ENCODE assay signal across 28 cellular contexts in the genomic region with DNA sequence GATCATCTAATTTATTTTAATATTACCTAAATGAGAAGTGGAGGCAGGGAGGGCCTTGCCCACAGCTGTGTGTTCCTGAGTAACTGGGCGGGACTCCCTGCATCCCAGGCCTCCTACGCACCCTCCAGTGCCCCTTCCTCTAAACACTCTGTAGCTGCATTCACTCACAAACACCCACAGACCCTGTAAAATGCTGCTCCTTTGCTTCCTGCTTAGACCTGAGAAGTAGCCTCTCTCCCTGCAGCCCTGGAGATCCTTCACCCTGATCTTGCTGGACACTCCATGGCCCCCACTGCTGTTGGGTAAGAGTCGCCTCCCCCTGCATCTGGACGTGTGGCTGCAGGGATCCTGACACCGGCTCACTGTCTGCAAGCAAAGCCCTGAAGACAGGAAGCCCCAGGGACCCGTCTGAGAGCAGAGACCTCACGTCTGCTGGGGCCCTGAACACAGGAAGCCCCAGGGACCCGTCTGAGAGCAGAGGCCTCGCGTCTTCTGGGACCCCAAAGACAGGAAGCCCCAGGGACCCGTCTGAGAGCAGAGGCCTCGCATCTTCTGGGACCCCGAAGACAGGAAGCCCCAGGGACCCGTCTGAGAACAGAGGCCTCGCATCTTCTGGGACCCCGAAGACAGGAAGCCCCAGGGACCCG.
DNase-seq lines count a peak whose midpoint lies in the region; ATAC-seq and TF ChIP-seq lines count a peak whose summit lies in the region.
"Had no signal": no experiment of that assay in that cellular context is flagged by ENCODE, and none has a peak within 500 bp of the region (broad histone marks: within the 10 kb centered on the region; RNA-seq: fewer than 3 reads in every experiment).

No MANE protein-coding gene starts in this region.

- H3K14ac ChIP-seq in neuronal stem cell (ENCODE audit: low read length) = peak overlapping the region; percentile 12

- peak overlapping the region; percentile 29 for H4K8ac ChIP-seq in neuronal stem cell (ENCODE audit: low read depth, low read length)

- no peaks in the 10 kb centered on the region for H3K9me3 ChIP-seq in DND-41 (ENCODE audit: insufficient read depth, low read length, severe bottlenecking)
- H3K9me3 ChIP-seq in neuronal stem cell (replicated peaks in 1 of 2; ENCODE audit: control insufficient read depth in 2 of 2, insufficient read depth in 1 of 2, low read depth in 1 of 2, low read length in 2 of 2) = peaks cover 0 to 1% of the 10 kb centered on the region in 2 donors
- H3K9me3 ChIP-seq in gastroesophageal sphincter = no peaks in the 10 kb centered on the region
- H3K9me3 ChIP-seq: A549, HAP-1, left lung, neutrophil, right atrium auricular region, thyroid gland, vagina had no signal

- no peak overlapping the region for H3K4ac ChIP-seq in neuronal stem cell (ENCODE audit: low read length)

- H2BK15ac ChIP-seq in neuronal stem cell (ENCODE audit: low read length) = no peak overlapping the region

- peaks cover 13% of the 10 kb centered on the region for H3K4me1 ChIP-seq in DND-41 (ENCODE audit: insufficient read depth, low read length)
- peaks cover 0 to 9% of the 10 kb centered on the region in 2 donors for H3K4me1 ChIP-seq in neuronal stem cell (ENCODE audit: control insufficient read depth in 2 of 2, insufficient read depth in 1 of 2, low read depth in 1 of 2, low read length in 2 of 2)
- H3K4me1 ChIP-seq in gastroesophageal sphincter = no peaks in the 10 kb centered on the region
- H3K4me1 ChIP-seq: A549, HAP-1, left lung, right atrium auricular region, stomach, thyroid gland, vagina had no signal

- H3K27me3 Mint-ChIP-seq in activated naive CD4-positive, alpha-beta T cell treated with anti-CD3 and anti-CD28 coated beads, Interleukin-2, amount 50 U/mL, for 24 hours = no peaks in the 10 kb centered on the region
- H3K27me3 Mint-ChIP-seq: activated CD4-positive, alpha-beta T cell treated with anti-CD3 and anti-CD28 coated beads, Interleukin-2, amount 10 ng/mL, durations not matched to agents 24 days and 14 days had no signal

- H3K27me3 ChIP-seq in DND-41 (ENCODE audit: insufficient read depth, low read length, poor library complexity) = no peaks in the 10 kb centered on the region
- H3K27me3 ChIP-seq in neuronal stem cell (ENCODE audit: control insufficient read depth in 3 of 3, insufficient read depth in 3 of 3, low read depth in 1 of 3, low read length in 3 of 3) = peaks cover 0 to 4% (median 0%) of the 10 kb centered on the region in 3 experiments
- peaks cover 31% of the 10 kb centered on the region for H3K27me3 ChIP-seq in gastroesophageal sphincter
- H3K27me3 ChIP-seq: left lung, right atrium auricular region, thyroid gland, vagina had no signal

- H2BK12ac ChIP-seq in neuronal stem cell (ENCODE audit: low read length) = no peak overlapping the region

- H3K4me3 ChIP-seq in DND-41 (ENCODE audit: low read depth in 1 of 2, low read length in 2 of 2) (no peak overlapping the region), coronary artery (no peak overlapping the region), neuronal stem cell (ENCODE audit: low read length in 2 of 2) (no peak overlapping the region), gastroesophageal sphincter (no peak overlapping the region)
- H3K4me3 ChIP-seq: A549, HAP-1, left lung, right atrium auricular region, smooth muscle cell, stomach, thyroid gland, vagina had no signal

- H3K27ac Mint-ChIP-seq in activated naive CD4-positive, alpha-beta T cell treated with anti-CD3 and anti-CD28 coated beads, Interleukin-2, amount 50 U/mL, for 24 hours = no peak overlapping the region
- H3K27ac Mint-ChIP-seq: activated CD4-positive, alpha-beta T cell treated with anti-CD3 and anti-CD28 coated beads, Interleukin-2, amount 10 ng/mL, durations not matched to agents 24 days and 14 days; activated T-helper 17 cell treated with anti-CD3 and anti-CD28 coated beads, Interleukin-2, amount 50 U/mL, for 72 hours had no signal

- H4K20me1 ChIP-seq in DND-41 (ENCODE audit: insufficient read depth, low read length) = peaks cover 3% of the 10 kb centered on the region; the same call in 1 of the 2 replicates

- peaks cover 15% of the 10 kb centered on the region for H3K4me1 Mint-ChIP-seq in activated naive CD4-positive, alpha-beta T cell treated with anti-CD3 and anti-CD28 coated beads, Interleukin-2, amount 50 U/mL, for 24 hours

- no peak for DNase-seq in activated naive CD4-positive, alpha-beta T cell treated with Interleukin-2 at 50 U/mL for 16 hours
- DNase-seq in DND-41 (peak; percentile 30), coronary artery (ENCODE audit: low spot score) (peak; percentile 43), neuronal stem cell (ENCODE audit: low spot score) (no peak), globus pallidus (ENCODE audit: low spot score) (no peak)
- DNase-seq: activated CD4-positive, alpha-beta T cell treated with anti-CD3 and anti-CD28 coated beads, Interleukin-2, amount 10 ng/mL, durations not matched to agents 24 days and 14 days; central memory CD4-positive, alpha-beta T cell; left lung; mesenchymal stem cell; MM.1S; NCI-H1930; NCI-H2171 treated with DMSO at 0.1 percent for 48 hours; NCI-H510A; stimulated activated CD4-positive, alpha-beta T cell treated with anti-CD3 and anti-CD28 coated beads, Interleukin-1b, Interleukin-23, amount 100 ng/mL, for 48 hours; stomach; thyroid gland had no signal

- no peak overlapping the region for H4K91ac ChIP-seq in neuronal stem cell (ENCODE audit: low read depth, low read length, poor library complexity)

- H2AFZ ChIP-seq in DND-41 (ENCODE audit: low read depth, low read length) (no peak overlapping the region), neuronal stem cell (ENCODE audit: low read length) (peak overlapping the region; percentile 29)

- no peak for TF ChIP-seq POLR2A in gastroesophageal sphincter (IDR thresholded peaks at IDR 0.05)

- ATAC-seq in DND-41 (ENCODE audit: insufficient read depth, low read depth) (peak; percentile 63; the same call in 2 of the 3 replicates), gastroesophageal sphincter (no peak), GM19455 (IDR thresholded peaks at IDR 0.05; ENCODE audit: unreplicated experiment) (no peak)
- ATAC-seq: A549; activated T-helper 17 cell treated with anti-CD3 and anti-CD28 coated beads, Interleukin-2, amount 50 U/mL, for 72 hours; left lung had no signal

- no CpG with 5 or more reads among the region's 17 CpGs for WGBS in neuronal stem cell (ENCODE audit: extremely low coverage in 2 of 2, insufficient read length in 2 of 2, insufficient replicate concordance in 1 of 2), 2 donors
- WGBS in gastroesophageal sphincter (ENCODE audit: low coverage in 1 of 2), 2 donors = 58% methylated on average over 2 of the region's 17 CpGs; no CpG with 5 or more reads in 1 of the 2 donors

- no peak overlapping the region for H3K9ac ChIP-seq in DND-41 (ENCODE audit: low read depth, low read length)
- no peak overlapping the region for H3K9ac ChIP-seq in neuronal stem cell (ENCODE audit: low read depth, low read length, poor library complexity)
- H3K9ac ChIP-seq: KMS-11 had no signal

- no peak overlapping the region for H3K18ac ChIP-seq in neuronal stem cell (ENCODE audit: low read length)

- H3K36me3 Mint-ChIP-seq in activated naive CD4-positive, alpha-beta T cell treated with anti-CD3 and anti-CD28 coated beads, Interleukin-2, amount 50 U/mL, for 24 hours = no peaks in the 10 kb centered on the region

- H2AK5ac ChIP-seq in neuronal stem cell (ENCODE audit: low read depth, low read length) = no peak overlapping the region

- no peaks in the 10 kb centered on the region for H3K9me3 Mint-ChIP-seq in activated naive CD4-positive, alpha-beta T cell treated with anti-CD3 and anti-CD28 coated beads, Interleukin-2, amount 50 U/mL, for 24 hours
- H3K9me3 Mint-ChIP-seq: activated T-helper 17 cell treated with anti-CD3 and anti-CD28 coated beads, Interleukin-2, amount 50 U/mL, for 72 hours had no signal

- H3K27ac ChIP-seq in DND-41 (ENCODE audit: low read length) (no peak overlapping the region), coronary artery (no peak overlapping the region), neuronal stem cell (replicated peaks; ENCODE audit: low read length) (no peak overlapping the region), gastroesophageal sphincter (no peak overlapping the region)
- H3K27ac ChIP-seq: A549, HL-60, KMS-11, left lung, neutrophil, right atrium auricular region, stomach, thyroid gland, vagina had no signal

- H3K4me2 ChIP-seq in DND-41 (ENCODE audit: insufficient read depth, low read length) = no peak overlapping the region
- H3K4me2 ChIP-seq in neuronal stem cell (ENCODE audit: insufficient read depth, low read length, poor library complexity, severe bottlenecking) = no peak overlapping the region
- H3K4me2 ChIP-seq: A549, KMS-11, smooth muscle cell had no signal

- no peak for TF ChIP-seq EP300 in gastroesophageal sphincter (IDR thresholded peaks at IDR 0.05)

- no peaks in the 10 kb centered on the region for H3K79me2 ChIP-seq in DND-41 (ENCODE audit: insufficient read depth, low read length)

- H3K23ac ChIP-seq in neuronal stem cell (ENCODE audit: low read depth, low read length, poor library complexity) = no peak overlapping the region

- no peak overlapping the region for H2BK120ac ChIP-seq in neuronal stem cell (ENCODE audit: low read depth, low read length)

- no peaks in the 10 kb centered on the region for H3K79me1 ChIP-seq in neuronal stem cell (ENCODE audit: low read depth, low read length)

- no peak for TF ChIP-seq CTCF in DND-41 (IDR thresholded peaks at IDR 0.05; ENCODE audit: borderline replicate concordance, extremely low read depth, low read length, poor library complexity, severe bottlenecking)
- TF ChIP-seq CTCF in coronary artery (IDR thresholded peaks at IDR 0.05) = no peak
- TF ChIP-seq CTCF in gastroesophageal sphincter (IDR thresholded peaks at IDR 0.05) = no peak

- H2BK5ac ChIP-seq in neuronal stem cell (ENCODE audit: low read length) = no peak overlapping the region

- H3K4me3 Mint-ChIP-seq in activated naive CD4-positive, alpha-beta T cell treated with anti-CD3 and anti-CD28 coated beads, Interleukin-2, amount 50 U/mL, for 24 hours = peak overlapping the region; percentile 56
- H3K4me3 Mint-ChIP-seq: activated CD4-positive, alpha-beta T cell treated with anti-CD3 and anti-CD28 coated beads, Interleukin-2, amount 10 ng/mL, durations not matched to agents 24 days and 14 days; activated T-helper 17 cell treated with anti-CD3 and anti-CD28 coated beads, Interleukin-2, amount 50 U/mL, for 72 hours had no signal

- H3K36me3 ChIP-seq in DND-41 (ENCODE audit: insufficient read depth, low read length) (no peaks in the 10 kb centered on the region), neuronal stem cell (replicated peaks in 1 of 2; ENCODE audit: control insufficient read depth in 2 of 2, insufficient read depth in 2 of 2, low read length in 2 of 2) (no peaks in the 10 kb centered on the region), gastroesophageal sphincter (no peaks in the 10 kb centered on the region)
- H3K36me3 ChIP-seq: HAP-1, left lung, neutrophil, right atrium auricular region, stomach, thyroid gland, vagina had no signal

Comparison
In these comparisons a context has a peak if more than half of its experiments do, and no peak if none do; other contexts are left out.
1. DNase-seq: peak in DND-41 (single experiment) and coronary artery (single experiment); none in activated naive CD4-positive, alpha-beta T cell treated with Interleukin-2 at 50 U/mL for 16 hours (single experiment), neuronal stem cell (single experiment) and globus pallidus (single experiment).